Comparison of ENCODE assay signal across 10 cellular contexts in the genomic region with DNA sequence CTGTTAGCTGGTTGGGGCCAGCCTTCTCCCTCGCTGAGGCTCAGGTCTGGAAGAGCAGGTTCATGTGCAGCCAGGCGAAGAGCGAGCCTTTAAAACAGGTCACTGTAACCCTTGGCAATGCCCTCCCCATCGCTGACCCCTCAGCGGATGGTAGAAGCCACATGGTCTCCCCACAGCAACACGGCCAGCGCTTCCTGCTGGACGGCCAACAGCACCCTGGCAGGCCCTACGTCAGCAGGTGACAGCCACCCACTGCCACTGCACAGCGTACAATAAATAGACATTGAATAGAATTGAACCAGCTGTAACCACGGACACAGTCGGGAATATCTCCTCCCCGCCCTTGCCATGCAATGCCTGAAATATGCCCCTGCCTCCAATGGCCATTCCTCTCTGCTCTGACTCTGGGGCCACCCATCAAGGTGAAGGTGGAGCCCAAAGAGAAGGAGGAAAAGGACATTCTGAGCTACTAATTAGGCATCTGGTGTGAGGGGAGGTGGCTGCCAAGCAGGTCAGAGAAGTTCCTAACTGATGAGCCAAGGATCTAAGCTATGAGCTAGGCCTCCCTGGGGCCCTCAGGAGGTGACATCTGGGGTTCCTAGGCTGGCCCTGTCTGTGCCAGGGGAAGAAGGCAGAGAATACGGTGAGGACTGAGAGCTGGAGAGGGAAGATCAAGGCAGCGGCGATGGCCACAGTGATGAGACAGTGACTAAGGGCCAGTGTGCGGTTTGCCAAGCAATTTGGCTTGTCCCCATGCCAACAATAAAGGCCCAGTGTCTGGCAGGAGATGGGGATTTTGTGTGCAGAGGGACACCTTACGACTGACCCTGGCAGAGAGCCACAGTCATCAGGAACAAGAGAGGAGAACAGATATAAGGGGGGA.
DNase-seq lines count a peak whose midpoint lies in the region; ATAC-seq and TF ChIP-seq lines count a peak whose summit lies in the region.
"Had no signal": no experiment of that assay in that cellular context is flagged by ENCODE, and none has a peak within 500 bp of the region (broad histone marks: within the 10 kb centered on the region; RNA-seq: fewer than 3 reads in every experiment).

No MANE protein-coding gene starts in this region.

- intact Hi-C loops in left lung (cut with DNase I): no loop called here

- H3K4me3 ChIP-seq in GM23248 (no peak overlapping the region), trophoblast cell (ENCODE audit: low read depth, low read length) (no peak overlapping the region), left lung (no peak overlapping the region)
- H3K4me3 ChIP-seq: hepatocyte had no signal

- H3K36me3 ChIP-seq in GM23248 (ENCODE audit: low read depth) (no peaks in the 10 kb centered on the region), trophoblast cell (ENCODE audit: control insufficient read depth in 1 of 2, insufficient read depth in 2 of 2, low read length in 2 of 2) (no peaks in the 10 kb centered on the region), left lung (no peaks in the 10 kb centered on the region)

- H4K20me1 ChIP-seq in GM23248 (ENCODE audit: insufficient read depth): no peaks in the 10 kb centered on the region

- H4K12ac ChIP-seq in trophoblast cell (ENCODE audit: low read depth, low read length): no peak overlapping the region

- no peak for TF ChIP-seq CTCF in left lung (IDR thresholded peaks at IDR 0.05)

- H3K9ac ChIP-seq in GM23248: no peak overlapping the region
- H3K9ac ChIP-seq in trophoblast cell (ENCODE audit: low read length): no peak overlapping the region

- no peak overlapping the region for H2BK12ac ChIP-seq in trophoblast cell (ENCODE audit: low read length)

- no peak overlapping the region for H4K91ac ChIP-seq in trophoblast cell (ENCODE audit: low read depth, low read length)

- H3K14ac ChIP-seq in trophoblast cell (ENCODE audit: low read length): no peak overlapping the region

- no peak overlapping the region for H2AK5ac ChIP-seq in trophoblast cell (ENCODE audit: low read length)

- H3K27me3 ChIP-seq in GM23248 (replicated peaks; ENCODE audit: insufficient read depth): no peaks in the 10 kb centered on the region
- no peaks in the 10 kb centered on the region for H3K27me3 ChIP-seq in trophoblast cell (ENCODE audit: insufficient read depth, low read length)
- no peaks in the 10 kb centered on the region for H3K27me3 ChIP-seq in left lung
- H3K27me3 ChIP-seq: hepatocyte had no signal

- in situ Hi-C loops in GM23248 (cut with MboI): no loop called here

- H2AFZ ChIP-seq in GM23248: no peak overlapping the region
- peak overlapping the region; percentile 63 for H2AFZ ChIP-seq in trophoblast cell (ENCODE audit: insufficient read depth, low read length, poor library complexity)
- H2AFZ ChIP-seq: hepatocyte had no signal

- H3K9me2 ChIP-seq in GM23248 (ENCODE audit: insufficient read depth): no peaks in the 10 kb centered on the region

- peaks cover 16% of the 10 kb centered on the region for H3K4me1 ChIP-seq in GM23248 (ENCODE audit: insufficient read depth)
- H3K4me1 ChIP-seq in trophoblast cell (ENCODE audit: control insufficient read depth in 1 of 2, insufficient read depth in 2 of 2, low read length in 2 of 2): peaks cover 12% of the 10 kb centered on the region in 2 experiments
- H3K4me1 ChIP-seq in left lung: peaks cover 0 to 16% of the 10 kb centered on the region in 2 donors

- ATAC-seq in left lung: no peak
- ATAC-seq: natural killer cell treated with Interleukin-12 subunit alpha and Interleukin-12 subunit beta and Interleukin-15 and Interleukin-18, amount 100 ng/mL, for 72 hours had no signal

- H3F3A ChIP-seq in GM23248 (ENCODE audit: insufficient read depth): no peaks in the 10 kb centered on the region

- H3K4ac ChIP-seq in trophoblast cell (ENCODE audit: low read depth, low read length): no peak overlapping the region

- H3K18ac ChIP-seq in trophoblast cell (ENCODE audit: low read length): no peak overlapping the region

- peak; percentile 24 for DNase-seq in GM23248
- DNase-seq in NCI-H446 treated with DMSO at 0.1 percent for 48 hours (lab: John Stamatoyannopoulos, UW): peak; percentile 13
- DNase-seq in dermis blood vessel endothelial cell: peak; percentile 10
- peak; percentile 25 to 45 for DNase-seq in trophoblast cell
- DNase-seq in left lung: no peak
- no peak for DNase-seq in T-helper 2 cell
- DNase-seq in DMS53 treated with DMSO at 0.1 percent for 48 hours (lab: John Stamatoyannopoulos, UW; ENCODE audit: unreplicated experiment): no peak
- DNase-seq: activated gamma-delta T cell treated with Interleukin-2 at 50 U/mL for 16 hours had no signal

- WGBS in GM23248 (ENCODE audit: low coverage in 1 of 2, low lambda C conversion rate in 2 of 2, missing lambda C conversion rate in 2 of 2), 2 experiments: 91 to 93% methylated on average over 15 to 17 of the region's 18 CpGs
- no CpG with 5 or more reads among the region's 18 CpGs for WGBS in trophoblast cell (ENCODE audit: extremely low coverage, insufficient coverage, insufficient read length)

- no peak overlapping the region for H4K8ac ChIP-seq in trophoblast cell (ENCODE audit: low read depth, low read length)

- no peak overlapping the region for H2BK5ac ChIP-seq in trophoblast cell (ENCODE audit: low read depth, low read length, poor library complexity)

- H3K23ac ChIP-seq in trophoblast cell (ENCODE audit: low read length): no peak overlapping the region

- H3K79me2 ChIP-seq in GM23248 (ENCODE audit: insufficient read depth): no peaks in the 10 kb centered on the region
- no peaks in the 10 kb centered on the region for H3K79me2 ChIP-seq in trophoblast cell (ENCODE audit: control insufficient read depth, insufficient read depth, low read length, poor library complexity)
- H3K79me2 ChIP-seq: hepatocyte had no signal

- H3K4me2 ChIP-seq in GM23248 (ENCODE audit: unreplicated experiment) (no peak overlapping the region), trophoblast cell (ENCODE audit: low read length) (no peak overlapping the region)
- H3K4me2 ChIP-seq: hepatocyte had no signal

- H3K9me3 ChIP-seq in GM23248 (ENCODE audit: low read depth) (no peaks in the 10 kb centered on the region), trophoblast cell (ENCODE audit: insufficient read depth, low read depth, low read length) (no peaks in the 10 kb centered on the region), left lung (no peaks in the 10 kb centered on the region)

- peaks cover 10% of the 10 kb centered on the region for H3K79me1 ChIP-seq in trophoblast cell (ENCODE audit: low read length)

- no peak overlapping the region for H2BK120ac ChIP-seq in trophoblast cell (ENCODE audit: insufficient read depth, low read length, poor library complexity)

- H3K27ac ChIP-seq in GM23248 (no peak overlapping the region), trophoblast cell (ENCODE audit: low read depth, low read length) (no peak overlapping the region), left lung (peak overlapping the region in 1 of 2 donors; percentile 50)
- H3K27ac ChIP-seq: hepatocyte had no signal

Comparison
In these comparisons a context has a peak if more than half of its experiments do, and no peak if none do; other contexts are left out.
1. DNase-seq: peak in GM23248 (single experiment), NCI-H446 treated with DMSO at 0.1 percent for 48 hours (single experiment), dermis blood vessel endothelial cell (single experiment) and trophoblast cell (2 of 2); none in left lung (0 of 2), T-helper 2 cell (0 of 5) and DMS53 treated with DMSO at 0.1 percent for 48 hours (single experiment).